ENCODE assay signal across 7 cellular contexts in genomic region chr12:103303484-103303883, GRCh38.
"Had no signal": no experiment of that assay in that cellular context is flagged by ENCODE, and none has a peak within 500 bp of the region (broad histone marks: within the 10 kb centered on the region; RNA-seq: fewer than 3 reads in every experiment).

No MANE protein-coding gene starts in this region.

- ATAC-seq: GM12878 had no signal

- FAIRE-seq: G401.6, GM12878, GM12891, GM12892, GM18507 had no signal

- H3K4me3 ChIP-seq: GM12878 had no signal

- DNase-seq: GDM1, GF-D8 had no signal
